ENCODE assay signal across 19 cellular contexts in the genomic region with DNA sequence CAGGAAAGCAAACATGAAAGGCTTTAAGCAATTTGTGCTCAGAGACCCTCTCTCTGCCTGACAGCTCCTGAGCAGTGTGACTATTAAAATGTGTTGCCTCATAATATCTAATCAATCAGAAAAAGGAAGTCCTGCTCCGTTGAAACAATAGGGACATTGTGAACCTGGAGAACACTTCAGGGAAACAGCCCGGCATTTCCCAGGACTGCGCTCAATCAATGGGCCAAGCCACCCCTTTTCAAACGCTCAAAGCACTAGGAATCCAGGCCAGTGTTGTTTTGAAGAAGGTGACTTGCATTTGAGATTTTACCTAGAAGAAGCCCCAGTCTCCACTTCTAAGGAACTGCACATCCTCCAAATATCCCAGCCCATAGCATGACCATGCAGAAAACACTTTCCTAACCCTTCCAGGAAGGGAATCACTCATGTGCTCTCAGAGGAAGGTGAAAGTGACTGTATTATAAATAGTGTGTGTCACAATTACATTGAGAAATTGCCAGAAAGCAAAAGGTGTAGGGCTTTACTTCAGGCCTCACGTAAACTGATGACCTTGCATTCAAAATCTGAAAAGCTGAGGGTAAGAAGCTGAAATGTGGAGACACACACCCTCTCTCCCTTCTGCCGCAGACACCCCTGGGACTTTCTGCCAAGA. TPM values are rescaled to one million over a fixed set of nuclear protein-coding genes. Genes with fewer than 3 reads are reported as not detected.
DNase-seq lines count a peak whose midpoint lies in the region; ATAC-seq, FAIRE-seq and TF ChIP-seq lines count a peak whose summit lies in the region.
"Had no signal": no experiment of that assay in that cellular context is flagged by ENCODE, and none has a peak within 500 bp of the region (broad histone marks: within the 10 kb centered on the region; RNA-seq: fewer than 3 reads in every experiment).

No MANE protein-coding gene starts in this region.

- intact Hi-C loops in heart right ventricle (cut with DNase I) (no loop called here), stomach (cut with DNase I; ENCODE audit: low total_unique reads) (no loop called here)

- FAIRE-seq in urothelium cell line (lab: Jason Lieb, UNC): no peak

- H3K4me3 ChIP-seq in heart right ventricle (no peak overlapping the region), lung (no peak overlapping the region), stomach (no peak overlapping the region)
- H3K4me3 ChIP-seq: prostate gland, testis had no signal

- no peak for TF ChIP-seq EP300 in stomach (IDR thresholded peaks at IDR 0.05)

- WGBS in heart right ventricle, 2 donors: 43 to 54% methylated on average over 6 of the region's 6 CpGs
- WGBS in lung, 2 donors: 62 to 77% methylated on average over 6 of the region's 6 CpGs
- 51 to 66% (median 55%) methylated on average over 6 of the region's 6 CpGs for WGBS in stomach, 5 donors

- H3K27ac ChIP-seq in cingulate gyrus (ENCODE audit: low read depth, low read length) (peak overlapping the region; percentile 55), heart right ventricle (peak overlapping the region; percentile 52 to 85 (median 80)), lung (ENCODE audit: low read depth in 1 of 2, low read length in 1 of 2) (peak overlapping the region; percentile 71 to 80), stomach (peak overlapping the region in 4 of 5 donors; percentile 15 to 36 (median 30))
- H3K27ac ChIP-seq: brain microvascular endothelial cell, HL-60, prostate gland, testis had no signal

- no peak for TF ChIP-seq POLR2A in stomach (IDR thresholded peaks at IDR 0.05)

- H3K36me3 ChIP-seq in heart right ventricle (peaks cover 0 to 5% (median 0%) of the 10 kb centered on the region in 9 donors), lung (ENCODE audit: control insufficient read depth in 2 of 2, insufficient read depth in 2 of 2, low read length in 2 of 2) (no peaks in the 10 kb centered on the region), stomach (peaks cover 0 to 7% (median 6%) of the 10 kb centered on the region in 4 donors)
- H3K36me3 ChIP-seq: brain microvascular endothelial cell, prostate gland had no signal

- ATAC-seq in heart right ventricle (peak; percentile 29 to 86 (median 76)), lung (ENCODE audit: insufficient read depth, low FRiP score) (no peak)
- ATAC-seq: activated T-helper 17 cell treated with anti-CD3 and anti-CD28 coated beads, Interleukin-2, amount 50 U/mL, for 72 hours; Panc1 had no signal

- no peaks in the 10 kb centered on the region for H3K27me3 ChIP-seq in heart right ventricle
- no peaks in the 10 kb centered on the region for H3K27me3 ChIP-seq in lung (ENCODE audit: control insufficient read depth, insufficient read depth)
- H3K27me3 ChIP-seq in stomach: no peaks in the 10 kb centered on the region
- H3K27me3 ChIP-seq: brain microvascular endothelial cell, testis had no signal

- peaks cover 0 to 44% (median 35%) of the 10 kb centered on the region in 9 donors for H3K4me1 ChIP-seq in heart right ventricle
- peaks cover 0 to 9% of the 10 kb centered on the region in 2 donors for H3K4me1 ChIP-seq in lung (ENCODE audit: control insufficient read depth in 2 of 2, insufficient read depth in 2 of 2, low read length in 2 of 2)
- peaks cover 0 to 6% (median 0%) of the 10 kb centered on the region in 4 donors for H3K4me1 ChIP-seq in stomach
- H3K4me1 ChIP-seq: prostate gland, testis had no signal

- H3K9me3 ChIP-seq in heart right ventricle: no peaks in the 10 kb centered on the region
- no peaks in the 10 kb centered on the region for H3K9me3 ChIP-seq in lung (ENCODE audit: control insufficient read depth in 2 of 2, insufficient read depth in 1 of 2, low read length in 1 of 2)
- H3K9me3 ChIP-seq in stomach: no peaks in the 10 kb centered on the region
- H3K9me3 ChIP-seq: prostate gland, testis had no signal

- TF ChIP-seq CTCF in heart right ventricle (IDR thresholded peaks at IDR 0.05): no peak
- no peak for TF ChIP-seq CTCF in lung (IDR thresholded peaks at IDR 0.05; ENCODE audit: control extremely low read depth, extremely low read depth)
- no peak for TF ChIP-seq CTCF in stomach (IDR thresholded peaks at IDR 0.05)

- DNase-seq in heart right ventricle (no peak), lung (ENCODE audit: low spot score) (no peak), stomach (no peak), DMS153 (lab: John Stamatoyannopoulos, UW) (no peak), urothelium cell line (ENCODE audit: low spot score) (no peak), COLO668 (lab: John Stamatoyannopoulos, UW; ENCODE audit: unreplicated experiment) (no peak), NCI-H2227 treated with DMSO at 0.1 percent for 48 hours (lab: John Stamatoyannopoulos, UW) (no peak)
- DNase-seq: brain microvascular endothelial cell; CD4-positive, alpha-beta T cell; DMS79; NCI-H187 treated with DMSO at 0.1 percent for 48 hours; NCI-H446; stimulated activated CD4-positive, alpha-beta T cell treated with anti-CD3 and anti-CD28 coated beads, Interleukin-12 subunit alpha, Interleukin-12 subunit beta, amount 100 ng/mL, for 4 hours; testis had no signal

RNA-seq across cellular contexts. Expression of a gene that starts 19.4 kb away (rescaled TPM):
- total RNA-seq in heart right ventricle: 1 to 10 TPM in 4 of 10 donors, under 1 TPM in 4, not detected in 2; 0.53 to 4.1 (median 0.92) TPM
- polyA plus RNA-seq in heart right ventricle: 1 to 10 TPM in 1 of 2 donors, under 1 TPM in 1; 0.45 to 4.2 TPM
- total RNA-seq in lung: 1 to 10 TPM; 8.6 to 8.7 TPM
- polyA plus RNA-seq in lung: 1 to 10 TPM in 1 of 2 donors, under 1 TPM in 1; 0.48 to 8.7 TPM
- 10 to 100 TPM in 1 of 5 donors, 1 to 10 TPM in 2, not detected in 2; 4.5 to 12.5 (median 4.9) TPM for total RNA-seq in stomach
- polyA plus RNA-seq in stomach: 10 to 100 TPM in 1 of 3 donors, 1 to 10 TPM in 2; 1.5 to 12.8 (median 2.4) TPM
